8 cellular contexts compared by ENCODE assay signal in genomic region chr12:122753213-122753571, GRCh38. TPM values are rescaled to one million over a fixed set of nuclear protein-coding genes. Genes with fewer than 3 reads are reported as not detected.
DNase-seq lines count a peak whose midpoint lies in the region; ATAC-seq and TF ChIP-seq lines count a peak whose summit lies in the region.

No MANE protein-coding gene starts in this region.

- peaks cover 0 to 3% (median 0%) of the 10 kb centered on the region in 3 donors for H3K27me3 Mint-ChIP-seq in CD14-positive monocyte (ENCODE audit: low read depth in 3 of 3)

- in situ Hi-C loops in astrocyte of the spinal cord (cut with HindIII; ENCODE audit: low sequenced_read_pairs): no loop called here

- H3K4me3 ChIP-seq in HUES48 (ENCODE audit: low read depth, low read length): peak overlapping the region; percentile 92
- H3K4me3 ChIP-seq in astrocyte of the spinal cord (ENCODE audit: low read depth, low read length): peak overlapping the region; percentile 98
- H3K4me3 ChIP-seq in lower leg skin (ENCODE audit: low read depth, poor library complexity, severe bottlenecking): peak overlapping the region; percentile 50
- H3K4me3 ChIP-seq in upper lobe of right lung: peak overlapping the region; percentile 97

- H3K9me3 ChIP-seq in HUES48 (ENCODE audit: control insufficient read depth, insufficient read depth, low read length): no peaks in the 10 kb centered on the region
- no peaks in the 10 kb centered on the region for H3K9me3 ChIP-seq in upper lobe of right lung

- H3K27me3 ChIP-seq in HUES48 (ENCODE audit: control insufficient read depth, insufficient read depth, low read length): no peaks in the 10 kb centered on the region
- no peaks in the 10 kb centered on the region for H3K27me3 ChIP-seq in upper lobe of right lung

- WGBS in lower leg skin, 2 donors: 1 to 2% methylated on average over 8 of the region's 8 CpGs

- H3K9ac ChIP-seq in HUES48 (ENCODE audit: low read depth, low read length): peak overlapping the region; percentile 92

- TF ChIP-seq POLR2A in lower leg skin (IDR thresholded peaks at IDR 0.05): no peak

- H3K36me3 Mint-ChIP-seq in CD14-positive monocyte: peaks cover 37 to 42% of the 10 kb centered on the region in 2 donors

- DNase-seq in CD14-positive monocyte (ENCODE audit: low spot score) (no peak), astrocyte of the spinal cord (ENCODE audit: low read depth, low spot score) (no peak), lower leg skin (ENCODE audit: low spot score in 2 of 2) (no peak), upper lobe of right lung (no peak), LoVo (ENCODE audit: low spot score) (no peak), NCI-H2107 (lab: John Stamatoyannopoulos, UW) (no peak)
- no peak for DNase-seq in stimulated activated CD8-positive, alpha-beta memory T cell treated with anti-CD3 and anti-CD28 coated beads, Interleukin-4, amount 100 ng/mL, for 48 hours

- H3K4me1 ChIP-seq in HUES48 (ENCODE audit: control insufficient read depth, insufficient read depth, low read length) (peaks cover 18% of the 10 kb centered on the region), upper lobe of right lung (peaks cover 10% of the 10 kb centered on the region)

- ATAC-seq in upper lobe of right lung: no peak

- TF ChIP-seq CTCF in CD14-positive monocyte (IDR thresholded peaks at IDR 0.05) (no peak), astrocyte of the spinal cord (IDR thresholded peaks at IDR 0.05; ENCODE audit: low read depth, low read length) (no peak), lower leg skin (IDR thresholded peaks at IDR 0.05) (no peak), upper lobe of right lung (IDR thresholded peaks at IDR 0.05) (no peak)

- peaks cover 46% of the 10 kb centered on the region for H3K36me3 ChIP-seq in HUES48 (ENCODE audit: control insufficient read depth, insufficient read depth, low read length)
- H3K36me3 ChIP-seq in upper lobe of right lung: peaks cover 44% of the 10 kb centered on the region

- H3K4me3 Mint-ChIP-seq in CD14-positive monocyte: peak overlapping the region; percentile 94 to 98

- intact Hi-C loops in CD14-positive monocyte (cut with micrococcal nuclease) (loop anchor here (2.0 to 10.0 kb wide), 3 partner anchors 114 to 228 kb away; partner anchors contain the start of genes KNTC1 (in 1 of the 2) and RSRC2 (in 1 of the 2)), lower leg skin (cut with DNase I; ENCODE audit: low total_unique reads) (loop anchor here (5.0 kb wide), 2 partner anchors 116 to 226 kb away; partner anchors contain the start of genes KNTC1 and RSRC2), upper lobe of right lung (cut with DNase I) (loop anchor here (5.0 kb wide), 1 partner anchor 116 kb away; no protein-coding TSS in a partner anchor)

- peaks cover 28% of the 10 kb centered on the region for H3K4me1 Mint-ChIP-seq in CD14-positive monocyte

- H3K27ac ChIP-seq in HUES48 (ENCODE audit: low read depth, low read length) (peak overlapping the region; percentile 91), upper lobe of right lung (peak overlapping the region; percentile 90)

- peaks cover 0 to 5% (median 0%) of the 10 kb centered on the region in 7 donors for H3K9me3 Mint-ChIP-seq in CD14-positive monocyte

- H3K27ac Mint-ChIP-seq in CD14-positive monocyte: peak overlapping the region; percentile 78 to 99 (median 96)

RNA-seq across cellular contexts. Expression of gene DENR, which starts 0.6 kb away (rescaled TPM):
- 10 to 100 TPM; 32.5 to 34.1 TPM for polyA plus RNA-seq in CD14-positive monocyte
- 10 to 100 TPM; 22.1 to 30.4 (median 24.2) TPM for total RNA-seq in lower leg skin
- 29.1 TPM for total RNA-seq in upper lobe of right lung

RNA-seq across cellular contexts. Expression of gene CCDC62, which starts 21.2 kb away (rescaled TPM):
- polyA plus RNA-seq in CD14-positive monocyte: under 1 TPM; 0.09 to 0.13 TPM
- under 1 TPM; 0.12 to 0.99 (median 0.85) TPM for total RNA-seq in lower leg skin
- 0.64 TPM for total RNA-seq in upper lobe of right lung

RNA-seq across cellular contexts. Expression of gene HCAR1, which starts 22.5 kb away (rescaled TPM):
- polyA plus RNA-seq in CD14-positive monocyte: not detected
- total RNA-seq in lower leg skin: under 1 TPM; 0.15 to 0.39 (median 0.18) TPM
- 0.20 TPM for total RNA-seq in upper lobe of right lung

RNA-seq across cellular contexts. Expression of gene HCAR3, which starts 36.6 kb away (rescaled TPM):
- polyA plus RNA-seq in CD14-positive monocyte: 10 to 100 TPM; 14.4 to 23.7 TPM
- total RNA-seq in lower leg skin (10 to 100 TPM in 2 of 4 donors, 1 to 10 TPM in 2; 3.5 to 15.6 (median 10.2) TPM), upper lobe of right lung (4.3 TPM)

RNA-seq across cellular contexts. Expression of gene HCAR2, which starts 50.0 kb away (rescaled TPM):
- polyA plus RNA-seq in CD14-positive monocyte: 10 to 100 TPM in 1 of 2 donors, 1 to 10 TPM in 1; 8.1 to 13.0 TPM
- total RNA-seq in lower leg skin: 10 to 100 TPM; 18.3 to 47.2 (median 22.1) TPM
- 7.6 TPM for total RNA-seq in upper lobe of right lung
